1 cellular context compared by ENCODE assay signal in the genomic region with DNA sequence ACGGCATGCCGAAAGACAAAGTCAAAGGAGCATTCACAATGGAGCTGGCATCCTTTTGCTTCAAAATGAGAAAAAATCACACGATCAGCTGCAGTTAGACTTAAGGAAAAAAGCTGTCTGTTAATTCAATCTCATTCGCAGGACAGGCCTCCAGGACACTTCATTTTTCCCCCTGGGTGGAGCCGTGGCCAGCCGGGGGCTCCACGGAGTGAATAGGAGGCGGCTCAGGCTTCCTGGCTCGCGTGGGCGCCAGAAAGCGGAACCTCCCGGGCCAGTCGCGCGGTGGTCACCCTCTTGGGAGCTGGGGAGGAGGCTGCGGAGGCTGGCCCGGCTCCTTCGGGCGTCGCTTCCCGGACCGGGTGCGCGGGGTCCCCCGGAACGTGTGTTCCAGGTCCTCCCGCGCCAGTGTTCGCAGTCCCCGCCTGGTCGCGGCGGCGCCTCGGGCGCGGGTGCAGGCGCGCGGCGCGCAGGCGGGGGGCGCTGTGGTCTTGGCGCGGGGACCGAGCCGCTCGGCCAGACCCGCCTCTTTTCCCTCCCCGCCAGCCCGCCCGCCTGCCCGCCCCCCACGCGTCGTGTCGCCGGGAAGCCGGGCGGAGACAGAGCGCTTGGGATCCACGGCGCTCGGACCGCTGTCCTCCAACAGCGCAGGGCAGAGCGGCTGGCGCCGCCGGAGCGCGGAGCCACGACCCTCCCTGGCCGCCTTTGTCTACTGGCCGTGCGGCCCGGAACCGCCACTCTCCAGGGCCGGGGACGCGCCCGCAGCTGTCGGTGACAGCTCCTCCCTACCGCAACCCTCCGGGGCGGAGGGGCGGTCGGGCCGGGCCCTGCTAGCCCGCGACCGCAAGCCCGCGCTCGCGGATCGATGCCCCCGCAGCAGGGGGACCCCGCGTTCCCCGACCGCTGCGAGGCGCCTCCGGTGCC.
TF ChIP-seq lines count a peak whose summit lies in the region.

A gene (plus strand): TSS at position 599 of the 921 bp plus-strand sequence. CDS start 264 bp downstream, at position 863.

TF ChIP-seq in HepG2, 621 proteins besides CTCF, POLR2A, EP300 and RAD21 (continued from another document and continues in another):
- TF ChIP-seq, protein P1, sequence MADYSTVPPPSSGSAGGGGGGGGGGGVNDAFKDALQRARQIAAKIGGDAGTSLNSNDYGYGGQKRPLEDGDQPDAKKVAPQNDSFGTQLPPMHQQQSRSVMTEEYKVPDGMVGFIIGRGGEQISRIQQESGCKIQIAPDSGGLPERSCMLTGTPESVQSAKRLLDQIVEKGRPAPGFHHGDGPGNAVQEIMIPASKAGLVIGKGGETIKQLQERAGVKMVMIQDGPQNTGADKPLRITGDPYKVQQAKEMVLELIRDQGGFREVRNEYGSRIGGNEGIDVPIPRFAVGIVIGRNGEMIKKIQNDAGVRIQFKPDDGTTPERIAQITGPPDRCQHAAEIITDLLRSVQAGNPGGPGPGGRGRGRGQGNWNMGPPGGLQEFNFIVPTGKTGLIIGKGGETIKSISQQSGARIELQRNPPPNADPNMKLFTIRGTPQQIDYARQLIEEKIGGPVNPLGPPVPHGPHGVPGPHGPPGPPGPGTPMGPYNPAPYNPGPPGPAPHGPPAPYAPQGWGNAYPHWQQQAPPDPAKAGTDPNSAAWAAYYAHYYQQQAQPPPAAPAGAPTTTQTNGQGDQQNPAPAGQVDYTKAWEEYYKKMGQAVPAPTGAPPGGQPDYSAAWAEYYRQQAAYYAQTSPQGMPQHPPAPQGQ (CRISPR knock-in tag; IDR thresholded peaks at IDR 0.05; ENCODE audit: borderline replicate concordance), result no peak
- TF ChIP-seq ZNF841 (CRISPR knock-in tag; IDR thresholded peaks at IDR 0.05; ENCODE audit: borderline replicate concordance), result no peak
- TF ChIP-seq TOPORS (CRISPR knock-in tag; IDR thresholded peaks at IDR 0.05), result peak; percentile 71; the same call in 1 of the 2 replicates
- TF ChIP-seq, protein P2, sequence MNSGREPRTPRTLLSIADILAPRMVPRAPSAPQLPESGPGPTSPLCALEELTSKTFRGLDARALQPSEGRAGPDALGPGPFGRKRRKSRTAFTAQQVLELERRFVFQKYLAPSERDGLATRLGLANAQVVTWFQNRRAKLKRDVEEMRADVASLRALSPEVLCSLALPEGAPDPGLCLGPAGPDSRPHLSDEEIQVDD (CRISPR knock-in tag; IDR thresholded peaks at IDR 0.05; ENCODE audit: borderline replicate concordance), result no peak
- TF ChIP-seq JARID2 (CRISPR knock-in tag; IDR thresholded peaks at IDR 0.05; ENCODE audit: insufficient replicate concordance), result peak; percentile 30
- TF ChIP-seq HNF4G (IDR thresholded peaks at IDR 0.05; ENCODE audit: borderline replicate concordance, low read depth, low read length), result no peak
- TF ChIP-seq HNF4G (CRISPR knock-in tag; IDR thresholded peaks at IDR 0.05; ENCODE audit: borderline replicate concordance, low read depth), result no peak
- no peak for TF ChIP-seq NAIF1 (CRISPR knock-in tag; IDR thresholded peaks at IDR 0.05; ENCODE audit: borderline replicate concordance)
- no peak for TF ChIP-seq ZNF224 (CRISPR knock-in tag; IDR thresholded peaks at IDR 0.05)
- TF ChIP-seq SOX5 (CRISPR knock-in tag; IDR thresholded peaks at IDR 0.05; ENCODE audit: borderline replicate concordance), result no peak
- TF ChIP-seq, protein P3, sequence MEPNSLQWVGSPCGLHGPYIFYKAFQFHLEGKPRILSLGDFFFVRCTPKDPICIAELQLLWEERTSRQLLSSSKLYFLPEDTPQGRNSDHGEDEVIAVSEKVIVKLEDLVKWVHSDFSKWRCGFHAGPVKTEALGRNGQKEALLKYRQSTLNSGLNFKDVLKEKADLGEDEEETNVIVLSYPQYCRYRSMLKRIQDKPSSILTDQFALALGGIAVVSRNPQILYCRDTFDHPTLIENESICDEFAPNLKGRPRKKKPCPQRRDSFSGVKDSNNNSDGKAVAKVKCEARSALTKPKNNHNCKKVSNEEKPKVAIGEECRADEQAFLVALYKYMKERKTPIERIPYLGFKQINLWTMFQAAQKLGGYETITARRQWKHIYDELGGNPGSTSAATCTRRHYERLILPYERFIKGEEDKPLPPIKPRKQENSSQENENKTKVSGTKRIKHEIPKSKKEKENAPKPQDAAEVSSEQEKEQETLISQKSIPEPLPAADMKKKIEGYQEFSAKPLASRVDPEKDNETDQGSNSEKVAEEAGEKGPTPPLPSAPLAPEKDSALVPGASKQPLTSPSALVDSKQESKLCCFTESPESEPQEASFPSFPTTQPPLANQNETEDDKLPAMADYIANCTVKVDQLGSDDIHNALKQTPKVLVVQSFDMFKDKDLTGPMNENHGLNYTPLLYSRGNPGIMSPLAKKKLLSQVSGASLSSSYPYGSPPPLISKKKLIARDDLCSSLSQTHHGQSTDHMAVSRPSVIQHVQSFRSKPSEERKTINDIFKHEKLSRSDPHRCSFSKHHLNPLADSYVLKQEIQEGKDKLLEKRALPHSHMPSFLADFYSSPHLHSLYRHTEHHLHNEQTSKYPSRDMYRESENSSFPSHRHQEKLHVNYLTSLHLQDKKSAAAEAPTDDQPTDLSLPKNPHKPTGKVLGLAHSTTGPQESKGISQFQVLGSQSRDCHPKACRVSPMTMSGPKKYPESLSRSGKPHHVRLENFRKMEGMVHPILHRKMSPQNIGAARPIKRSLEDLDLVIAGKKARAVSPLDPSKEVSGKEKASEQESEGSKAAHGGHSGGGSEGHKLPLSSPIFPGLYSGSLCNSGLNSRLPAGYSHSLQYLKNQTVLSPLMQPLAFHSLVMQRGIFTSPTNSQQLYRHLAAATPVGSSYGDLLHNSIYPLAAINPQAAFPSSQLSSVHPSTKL (CRISPR knock-in tag; IDR thresholded peaks at IDR 0.05), result peak; percentile 35; the same call in 1 of the 2 replicates
- no peak for TF ChIP-seq NFKBIZ (CRISPR knock-in tag; IDR thresholded peaks at IDR 0.05)
- TF ChIP-seq ZNF607 (CRISPR knock-in tag; IDR thresholded peaks at IDR 0.05; ENCODE audit: borderline replicate concordance), result peak; percentile 60
- TF ChIP-seq ZNF350 (CRISPR knock-in tag; IDR thresholded peaks at IDR 0.05; ENCODE audit: borderline replicate concordance, low read depth), result 0 out of 2 replicates have a peak, but pooled peaks have one; percentile 18
- TF ChIP-seq ZNF12 (CRISPR knock-in tag; IDR thresholded peaks at IDR 0.05), result no peak
- TF ChIP-seq ZNF878 (CRISPR knock-in tag; IDR thresholded peaks at IDR 0.05), result no peak
- no peak for TF ChIP-seq XBP1 (CRISPR knock-in tag; IDR thresholded peaks at IDR 0.05)
- no peak for TF ChIP-seq MED8 (CRISPR knock-in tag; IDR thresholded peaks at IDR 0.05; ENCODE audit: insufficient replicate concordance)
- no peak for TF ChIP-seq NFE2 (CRISPR knock-in tag; IDR thresholded peaks at IDR 0.05)
- TF ChIP-seq ZBTB21 (CRISPR knock-in tag; IDR thresholded peaks at IDR 0.05), result no peak
- TF ChIP-seq, protein P4, sequence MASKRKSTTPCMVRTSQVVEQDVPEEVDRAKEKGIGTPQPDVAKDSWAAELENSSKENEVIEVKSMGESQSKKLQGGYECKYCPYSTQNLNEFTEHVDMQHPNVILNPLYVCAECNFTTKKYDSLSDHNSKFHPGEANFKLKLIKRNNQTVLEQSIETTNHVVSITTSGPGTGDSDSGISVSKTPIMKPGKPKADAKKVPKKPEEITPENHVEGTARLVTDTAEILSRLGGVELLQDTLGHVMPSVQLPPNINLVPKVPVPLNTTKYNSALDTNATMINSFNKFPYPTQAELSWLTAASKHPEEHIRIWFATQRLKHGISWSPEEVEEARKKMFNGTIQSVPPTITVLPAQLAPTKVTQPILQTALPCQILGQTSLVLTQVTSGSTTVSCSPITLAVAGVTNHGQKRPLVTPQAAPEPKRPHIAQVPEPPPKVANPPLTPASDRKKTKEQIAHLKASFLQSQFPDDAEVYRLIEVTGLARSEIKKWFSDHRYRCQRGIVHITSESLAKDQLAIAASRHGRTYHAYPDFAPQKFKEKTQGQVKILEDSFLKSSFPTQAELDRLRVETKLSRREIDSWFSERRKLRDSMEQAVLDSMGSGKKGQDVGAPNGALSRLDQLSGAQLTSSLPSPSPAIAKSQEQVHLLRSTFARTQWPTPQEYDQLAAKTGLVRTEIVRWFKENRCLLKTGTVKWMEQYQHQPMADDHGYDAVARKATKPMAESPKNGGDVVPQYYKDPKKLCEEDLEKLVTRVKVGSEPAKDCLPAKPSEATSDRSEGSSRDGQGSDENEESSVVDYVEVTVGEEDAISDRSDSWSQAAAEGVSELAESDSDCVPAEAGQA (IDR thresholded peaks at IDR 0.05; ENCODE audit: low read depth), result no peak
- TF ChIP-seq, protein P4 (CRISPR knock-in tag; IDR thresholded peaks at IDR 0.05; ENCODE audit: borderline replicate concordance), result 0 out of 2 replicates have a peak, but pooled peaks have one; percentile 22
- TF ChIP-seq FOXO1 (CRISPR knock-in tag; IDR thresholded peaks at IDR 0.05), result no peak
- TF ChIP-seq, protein P5, sequence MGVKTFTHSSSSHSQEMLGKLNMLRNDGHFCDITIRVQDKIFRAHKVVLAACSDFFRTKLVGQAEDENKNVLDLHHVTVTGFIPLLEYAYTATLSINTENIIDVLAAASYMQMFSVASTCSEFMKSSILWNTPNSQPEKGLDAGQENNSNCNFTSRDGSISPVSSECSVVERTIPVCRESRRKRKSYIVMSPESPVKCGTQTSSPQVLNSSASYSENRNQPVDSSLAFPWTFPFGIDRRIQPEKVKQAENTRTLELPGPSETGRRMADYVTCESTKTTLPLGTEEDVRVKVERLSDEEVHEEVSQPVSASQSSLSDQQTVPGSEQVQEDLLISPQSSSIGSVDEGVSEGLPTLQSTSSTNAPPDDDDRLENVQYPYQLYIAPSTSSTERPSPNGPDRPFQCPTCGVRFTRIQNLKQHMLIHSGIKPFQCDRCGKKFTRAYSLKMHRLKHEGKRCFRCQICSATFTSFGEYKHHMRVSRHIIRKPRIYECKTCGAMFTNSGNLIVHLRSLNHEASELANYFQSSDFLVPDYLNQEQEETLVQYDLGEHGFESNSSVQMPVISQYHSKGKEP (CRISPR knock-in tag; IDR thresholded peaks at IDR 0.05), result no peak
- TF ChIP-seq ZNF737 (CRISPR knock-in tag; IDR thresholded peaks at IDR 0.05; ENCODE audit: borderline replicate concordance), result no peak
- TF ChIP-seq KMT2B (CRISPR knock-in tag; IDR thresholded peaks at IDR 0.05), result no peak
- TF ChIP-seq SAFB2 (CRISPR knock-in tag; IDR thresholded peaks at IDR 0.05; ENCODE audit: borderline replicate concordance, low read depth), result no peak
- TF ChIP-seq JUN (CRISPR knock-in tag; IDR thresholded peaks at IDR 0.05), result no peak
- peak; percentile 43; the same call in 1 of the 2 replicates for TF ChIP-seq ZMYM3 (CRISPR knock-in tag; IDR thresholded peaks at IDR 0.05)
- TF ChIP-seq CHD4 (IDR thresholded peaks at IDR 0.05; ENCODE audit: borderline replicate concordance, low read length), result no peak
- peak; percentile 46; the same call in 1 of the 2 replicates for TF ChIP-seq ZNF543 (CRISPR knock-in tag; IDR thresholded peaks at IDR 0.05)
- TF ChIP-seq ZBTB20 (CRISPR knock-in tag; IDR thresholded peaks at IDR 0.05; ENCODE audit: borderline replicate concordance, low read depth), result no peak
- TF ChIP-seq TRIM24 (CRISPR knock-in tag; IDR thresholded peaks at IDR 0.05), result no peak
- TF ChIP-seq, protein P6, sequence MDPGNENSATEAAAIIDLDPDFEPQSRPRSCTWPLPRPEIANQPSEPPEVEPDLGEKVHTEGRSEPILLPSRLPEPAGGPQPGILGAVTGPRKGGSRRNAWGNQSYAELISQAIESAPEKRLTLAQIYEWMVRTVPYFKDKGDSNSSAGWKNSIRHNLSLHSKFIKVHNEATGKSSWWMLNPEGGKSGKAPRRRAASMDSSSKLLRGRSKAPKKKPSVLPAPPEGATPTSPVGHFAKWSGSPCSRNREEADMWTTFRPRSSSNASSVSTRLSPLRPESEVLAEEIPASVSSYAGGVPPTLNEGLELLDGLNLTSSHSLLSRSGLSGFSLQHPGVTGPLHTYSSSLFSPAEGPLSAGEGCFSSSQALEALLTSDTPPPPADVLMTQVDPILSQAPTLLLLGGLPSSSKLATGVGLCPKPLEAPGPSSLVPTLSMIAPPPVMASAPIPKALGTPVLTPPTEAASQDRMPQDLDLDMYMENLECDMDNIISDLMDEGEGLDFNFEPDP (CRISPR knock-in tag; conservative IDR thresholded peaks at IDR 0.05), result no peak
- TF ChIP-seq SSRP1 (CRISPR knock-in tag; IDR thresholded peaks at IDR 0.05), result no peak
- TF ChIP-seq ZNF235 (CRISPR knock-in tag; IDR thresholded peaks at IDR 0.05; ENCODE audit: borderline replicate concordance), result 0 out of 2 replicates have a peak, but pooled peaks have one; percentile 62
